In genomic region chr3:65158023-65158422, GRCh38 we compare ENCODE assay signal across 21 cellular contexts.
"Had no signal": no experiment of that assay in that cellular context is flagged by ENCODE, and none has a peak within 500 bp of the region (broad histone marks: within the 10 kb centered on the region; RNA-seq: fewer than 3 reads in every experiment).

No MANE protein-coding gene starts in this region.

- H3K9me3 ChIP-seq: MG63, SJSA1 had no signal

- H3K4me3 ChIP-seq: MG63, SJSA1, SK-N-MC had no signal

- H3K4me1 ChIP-seq: SJSA1 had no signal

- H3K27ac ChIP-seq: SJSA1, SK-N-MC had no signal

- H3K27me3 ChIP-seq: MG63, SJSA1 had no signal

- H3K36me3 ChIP-seq: MG63, SJSA1 had no signal

- DNase-seq: IMR-90, Karpas-422, KG1, MG63, NCI-H1092 treated with DMSO at 0.1 percent for 48 hours, NCI-H1436, NCI-H187, NCI-H2029, NCI-H2081 treated with DMSO at 0.1 percent for 48 hours, NCI-H2171, NCI-H226, NCI-H446, NCI-H510A, NCI-H524 treated with DMSO at 0.1 percent for 48 hours, NCI-H69, NCI-H774, Right ventricle myocardium superior, RPMI8226, SIG-M5 had no signal
